ENCODE assay signal across 1 cellular context in the genomic region with DNA sequence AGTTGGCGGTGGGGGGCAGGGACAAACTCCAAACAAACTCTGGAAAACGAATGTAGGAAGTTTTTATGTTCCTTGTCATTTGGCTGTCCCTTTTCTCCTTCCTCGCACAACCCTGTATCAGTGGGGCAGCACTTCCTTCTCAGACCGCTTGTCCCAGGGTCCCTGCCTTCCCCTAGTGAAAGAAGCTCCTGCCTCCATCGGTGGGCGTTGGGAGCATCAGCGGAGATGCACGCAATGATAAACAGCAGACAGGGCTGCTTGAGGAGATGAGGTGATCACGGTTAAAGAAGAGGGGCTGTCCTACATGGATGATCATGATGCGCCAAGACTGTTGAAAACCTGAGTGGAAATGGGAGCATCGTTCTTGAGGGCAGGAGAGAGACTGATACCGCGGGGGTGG.
TF ChIP-seq lines count a peak whose summit lies in the region.

No MANE protein-coding gene starts in this region.

TF ChIP-seq in IMR-90, 13 proteins besides CTCF, POLR2A, EP300 and RAD21:
- TF ChIP-seq MAZ (IDR thresholded peaks at IDR 0.05; ENCODE audit: borderline replicate concordance, low read depth, low read length) (no peak), RCOR1 (IDR thresholded peaks at IDR 0.05; ENCODE audit: insufficient replicate concordance, low read length) (no peak), CHD1 (IDR thresholded peaks at IDR 0.05; ENCODE audit: low read depth, low read length) (no peak), MXI1 (IDR thresholded peaks at IDR 0.05; ENCODE audit: borderline replicate concordance, low read depth, low read length) (no peak)
